In the genomic region with DNA sequence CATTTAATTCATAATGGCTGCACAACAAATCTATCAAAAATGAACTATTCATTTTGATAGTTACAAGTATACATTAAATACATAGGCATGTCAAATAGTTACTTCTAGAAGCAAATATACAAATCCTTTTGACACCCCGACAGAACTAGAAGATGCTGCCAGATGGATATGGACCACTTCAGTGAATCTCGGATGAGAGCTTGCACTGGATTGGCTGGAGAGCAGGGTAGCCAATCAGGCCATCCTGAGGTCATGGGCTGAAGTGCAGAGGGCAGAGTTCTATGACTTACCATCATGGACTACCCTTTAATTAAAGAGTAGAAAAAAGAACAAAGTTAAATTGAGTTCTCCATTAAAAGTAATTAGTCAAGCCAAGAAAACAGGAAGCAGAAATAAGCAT, we compare ENCODE assay signal across 20 cellular contexts. TPM values are rescaled to one million over a fixed set of nuclear protein-coding genes. Genes with fewer than 3 reads are reported as not detected.
DNase-seq lines count a peak whose midpoint lies in the region; ATAC-seq and TF ChIP-seq lines count a peak whose summit lies in the region.
"Had no signal": no experiment of that assay in that cellular context is flagged by ENCODE, and none has a peak within 500 bp of the region (broad histone marks: within the 10 kb centered on the region; RNA-seq: fewer than 3 reads in every experiment).

No MANE protein-coding gene starts in this region.

- no peak overlapping the region for H3K4me2 ChIP-seq in neural progenitor cell
- H3K4me2 ChIP-seq: hepatocyte had no signal

- ATAC-seq in activated CD8-positive, alpha-beta memory T cell treated with anti-CD3 and anti-CD28 coated beads, Interleukin-2, amount 10 ng/mL, durations not matched to agents 7 days and 5 days: no peak
- no peak for ATAC-seq in GM19467 (IDR thresholded peaks at IDR 0.05; ENCODE audit: unreplicated experiment)
- ATAC-seq: right cardiac atrium had no signal

- peaks cover 74% of the 10 kb centered on the region for H3K79me2 ChIP-seq in neural progenitor cell (ENCODE audit: low read depth)

- peaks cover 85% of the 10 kb centered on the region for H3K36me3 Mint-ChIP-seq in activated CD8-positive, alpha-beta memory T cell treated with anti-CD3 and anti-CD28 coated beads, Interleukin-2, amount 10 ng/mL, durations not matched to agents 7 days and 5 days
- peaks cover 58% of the 10 kb centered on the region for H3K36me3 Mint-ChIP-seq in chondrocyte (ENCODE audit: low read depth)
- peaks cover 38% of the 10 kb centered on the region for H3K36me3 Mint-ChIP-seq in neural crest cell (ENCODE audit: low read depth)
- H3K36me3 Mint-ChIP-seq in neural progenitor cell: peaks cover 47% of the 10 kb centered on the region

- TF ChIP-seq CTCF in chondrocyte (IDR thresholded peaks at IDR 0.05) (no peak), neural crest cell (conservative IDR thresholded peaks at IDR 0.05) (no peak), neural progenitor cell (IDR thresholded peaks at IDR 0.05) (no peak)

- H3K27me3 ChIP-seq in neural progenitor cell: no peaks in the 10 kb centered on the region
- H3K27me3 ChIP-seq: hepatocyte, neutrophil had no signal

- no peak overlapping the region for H3K9ac ChIP-seq in neural progenitor cell

- peak overlapping the region; percentile 15 for H3K27ac Mint-ChIP-seq in activated CD8-positive, alpha-beta memory T cell treated with anti-CD3 and anti-CD28 coated beads, Interleukin-2, amount 10 ng/mL, durations not matched to agents 7 days and 5 days
- peak overlapping the region; percentile 49 for H3K27ac Mint-ChIP-seq in chondrocyte (ENCODE audit: unreplicated experiment)
- H3K27ac Mint-ChIP-seq in neural crest cell (ENCODE audit: unreplicated experiment): no peak overlapping the region
- no peak overlapping the region for H3K27ac Mint-ChIP-seq in neural progenitor cell

- H3K4me3 ChIP-seq in neural progenitor cell: no peak overlapping the region
- H3K4me3 ChIP-seq: hepatocyte, SJSA1 had no signal

- H3K4me3 Mint-ChIP-seq in activated CD8-positive, alpha-beta memory T cell treated with anti-CD3 and anti-CD28 coated beads, Interleukin-2, amount 10 ng/mL, durations not matched to agents 7 days and 5 days: no peak overlapping the region
- no peak overlapping the region for H3K4me3 Mint-ChIP-seq in chondrocyte (ENCODE audit: unreplicated experiment)
- H3K4me3 Mint-ChIP-seq in neural crest cell: peak overlapping the region; percentile 7
- no peak overlapping the region for H3K4me3 Mint-ChIP-seq in neural progenitor cell

- CTCF ChIA-PET in activated CD8-positive, alpha-beta memory T cell treated with anti-CD3 and anti-CD28 coated beads, Interleukin-2, amount 10 ng/mL, durations not matched to agents 7 days and 5 days (lab: Charles Lee): interaction anchor here (1.4 to 6.5 kb wide), 2 partner anchors 9 to 14 kb away, joined by 3 to 51 read pairs; a partner anchor contains a TSS

- H3K27ac ChIP-seq in neural progenitor cell: no peak overlapping the region
- H3K27ac ChIP-seq: hepatocyte, SJSA1 had no signal

- no peaks in the 10 kb centered on the region for H3K9me3 Mint-ChIP-seq in activated CD8-positive, alpha-beta memory T cell treated with anti-CD3 and anti-CD28 coated beads, Interleukin-2, amount 10 ng/mL, durations not matched to agents 7 days and 5 days (ENCODE audit: low read depth)
- H3K9me3 Mint-ChIP-seq in chondrocyte (ENCODE audit: low read depth): no peaks in the 10 kb centered on the region
- H3K9me3 Mint-ChIP-seq in neural crest cell: no peaks in the 10 kb centered on the region
- no peaks in the 10 kb centered on the region for H3K9me3 Mint-ChIP-seq in neural progenitor cell

- peaks cover 81% of the 10 kb centered on the region for H4K20me1 ChIP-seq in neural progenitor cell (ENCODE audit: low read depth)

- H3K9me3 ChIP-seq in neural progenitor cell (ENCODE audit: low read depth): no peaks in the 10 kb centered on the region
- H3K9me3 ChIP-seq: neutrophil, SJSA1 had no signal

- H3K27me3 Mint-ChIP-seq in activated CD8-positive, alpha-beta memory T cell treated with anti-CD3 and anti-CD28 coated beads, Interleukin-2, amount 10 ng/mL, durations not matched to agents 7 days and 5 days: no peaks in the 10 kb centered on the region
- H3K27me3 Mint-ChIP-seq in chondrocyte (ENCODE audit: low read depth) (no peaks in the 10 kb centered on the region), neural crest cell (ENCODE audit: low read depth) (no peaks in the 10 kb centered on the region), neural progenitor cell (ENCODE audit: insufficient read depth, low read depth) (no peaks in the 10 kb centered on the region)

- H3K4me1 Mint-ChIP-seq in activated CD8-positive, alpha-beta memory T cell treated with anti-CD3 and anti-CD28 coated beads, Interleukin-2, amount 10 ng/mL, durations not matched to agents 7 days and 5 days: peaks cover 69% of the 10 kb centered on the region
- peaks cover 30% of the 10 kb centered on the region for H3K4me1 Mint-ChIP-seq in chondrocyte (ENCODE audit: low read depth)
- peaks cover 28% of the 10 kb centered on the region for H3K4me1 Mint-ChIP-seq in neural crest cell
- H3K4me1 Mint-ChIP-seq in neural progenitor cell: peaks cover 21% of the 10 kb centered on the region

- peaks cover 14% of the 10 kb centered on the region for H3K4me1 ChIP-seq in neural progenitor cell

- H3K36me3 ChIP-seq in neural progenitor cell: peaks cover 99% of the 10 kb centered on the region

- no peak overlapping the region for H2AFZ ChIP-seq in neural progenitor cell (replicated peaks)
- H2AFZ ChIP-seq: hepatocyte had no signal

- DNase-seq in activated CD8-positive, alpha-beta memory T cell treated with anti-CD3 and anti-CD28 coated beads, Interleukin-2, amount 10 ng/mL, durations not matched to agents 7 days and 5 days: no peak
- no peak for DNase-seq in activated CD8-positive, alpha-beta memory T cell treated with anti-CD3 and anti-CD28 coated beads, Interleukin-2, amount 50 U/mL, for 48 hours
- DNase-seq in NCI-H524 treated with DMSO at 0.1 percent for 48 hours (lab: John Stamatoyannopoulos, UW) (peak; percentile 8), chondrocyte (ENCODE audit: low spot score) (no peak), neural crest cell (ENCODE audit: low read depth, low spot score) (no peak), neural progenitor cell (ENCODE audit: low spot score) (no peak)
- DNase-seq in NK-92 treated with Interleukin-12 subunit alpha and Interleukin-12 subunit beta, amount 100 ng/mL, for 24 hours (lab: John Stamatoyannopoulos, UW): no peak
- DNase-seq: activated CD4-positive, alpha-beta T cell treated with anti-CD3 and anti-CD28 coated beads for 1 hour; activated T-cell treated with anti-CD3 and anti-CD28 coated beads, Interleukin-2, amount 50 U/mL, for 1 hour; amygdala; cerebellar nuclear complex; kidney; NCI-H1694 treated with DMSO at 0.1 percent for 48 hours; NCI-H446 treated with DMSO at 0.1 percent for 48 hours; right cardiac atrium; T-helper 9 cell had no signal

- H3F3A ChIP-seq in neural progenitor cell (ENCODE audit: low read depth): peaks cover 65% of the 10 kb centered on the region

RNA-seq across cellular contexts. Expression of a gene that starts 8.3 kb away (rescaled TPM):
- total RNA-seq in activated CD8-positive, alpha-beta memory T cell treated with anti-CD3 and anti-CD28 coated beads, Interleukin-2, amount 10 ng/mL, durations not matched to agents 7 days and 5 days: 100 to 1,000 TPM; 166 to 254 TPM
- total RNA-seq in chondrocyte (63.9 to 73.1 TPM (median 70.0 TPM) in 3 replicates), neural crest cell (127 and 136 TPM in 2 replicates), neural progenitor cell (ENCODE audit: low replicate concordance) (154 and 214 TPM in 2 replicates)

Comparison
In these comparisons a context has a peak if more than half of its experiments do, and no peak if none do; other contexts are left out.
1. H3K27ac Mint-ChIP-seq: peak in activated CD8-positive, alpha-beta memory T cell treated with anti-CD3 and anti-CD28 coated beads, Interleukin-2, amount 10 ng/mL, durations not matched to agents 7 days and 5 days (single experiment) and chondrocyte (single experiment); none in neural crest cell (single experiment) and neural progenitor cell (single experiment).